24 cellular contexts compared by ENCODE assay signal in genomic region chr2:35820404-35820803, GRCh38.
"Had no signal": no experiment of that assay in that cellular context is flagged by ENCODE, and none has a peak within 500 bp of the region (broad histone marks: within the 10 kb centered on the region; RNA-seq: fewer than 3 reads in every experiment).

No MANE protein-coding gene starts in this region.

- FAIRE-seq: keratinocyte had no signal

- ATAC-seq: left cardiac atrium; left lung; lower lobe of right lung; natural killer cell; right lobe of liver; stimulated activated memory B cell treated with anti-CD40 and anti-IgM and Interleukin-4, amounts not matched to agents 10 μg/mL and 1 μg/mL and 100 μg/mL, for 72 hours; stimulated activated naive CD8-positive, alpha-beta T cell treated with anti-CD3 and anti-CD28 coated beads, Interleukin-15, amount 100 ng/mL, for 72 hours had no signal

- H3K27ac ChIP-seq: left lung, lower lobe of right lung, ovary, right atrium auricular region, right lobe of liver, tibial nerve, uterus had no signal

- DNase-seq: hippocampal formation; kidney glomerular epithelial cell; left cardiac atrium; left lung; lower lobe of right lung; mammary epithelial cell; mesenchymal stem cell; naive B cell; natural killer cell; ovary; right lobe of liver; stimulated activated CD4-positive, alpha-beta T cell treated with anti-CD3 and anti-CD28 coated beads, Interleukin-1b, Interleukin-23, amount 100 ng/mL, for 48 hours; stimulated activated CD4-positive, alpha-beta T cell treated with anti-CD3 and anti-CD28 coated beads, Interleukin-2, amount 100 ng/mL, for 48 hours; stimulated activated CD4-positive, alpha-beta T cell treated with anti-CD3 and anti-CD28 coated beads, Interleukin-4, amount 100 ng/mL, for 4 hours; stimulated activated CD8-positive, alpha-beta memory T cell treated with anti-CD3 and anti-CD28 coated beads, Interleukin-4, amount 100 ng/mL, for 48 hours; stimulated activated naive CD4-positive, alpha-beta T cell treated with Interleukin-2 at 50 U/mL for 16 hours; stimulated activated naive CD8-positive, alpha-beta T cell treated with anti-CD3 and anti-CD28 coated beads, Interleukin-15, amount 100 ng/mL, for 72 hours; substantia nigra; uterus had no signal

- H3K4me3 ChIP-seq: left lung, lower lobe of right lung, ovary, right atrium auricular region, right lobe of liver, smooth muscle cell, tibial nerve, uterus had no signal

- H3K4me1 ChIP-seq: left lung, lower lobe of right lung, right atrium auricular region, right lobe of liver, tibial nerve, uterus had no signal

- H3K9me3 ChIP-seq: left lung, lower lobe of right lung, ovary, right atrium auricular region, right lobe of liver, tibial nerve, uterus had no signal

- H3K4me2 ChIP-seq: smooth muscle cell had no signal
